In genomic region chr5:143687604-143688003, GRCh38 we compare ENCODE assay signal across 21 cellular contexts.
"Had no signal": no experiment of that assay in that cellular context is flagged by ENCODE, and none has a peak within 500 bp of the region (broad histone marks: within the 10 kb centered on the region; RNA-seq: fewer than 3 reads in every experiment).

No MANE protein-coding gene starts in this region.

- DNase-seq: colonic mucosa; cortex of kidney; effector CD8-positive, alpha-beta T cell; effector memory CD8-positive, alpha-beta T cell; endodermal cell; erythroblast; esophagus squamous epithelium; foreskin keratinocyte; glutamatergic neuron; head of caudate nucleus; heart right ventricle; hippocampal formation; left cardiac atrium; left lung; left ventricle myocardium superior; lower lobe of right lung; mesendoderm; midbrain; naive thymus-derived CD4-positive, alpha-beta T cell had no signal

- ATAC-seq: effector memory CD8-positive, alpha-beta T cell; esophagus mucosa; foreskin keratinocyte; gastroesophageal sphincter; heart right ventricle; left cardiac atrium; left lung; left ventricle myocardium superior; lower lobe of right lung; naive thymus-derived CD4-positive, alpha-beta T cell had no signal
